Comparison of ENCODE assay signal across 21 cellular contexts in the genomic region with DNA sequence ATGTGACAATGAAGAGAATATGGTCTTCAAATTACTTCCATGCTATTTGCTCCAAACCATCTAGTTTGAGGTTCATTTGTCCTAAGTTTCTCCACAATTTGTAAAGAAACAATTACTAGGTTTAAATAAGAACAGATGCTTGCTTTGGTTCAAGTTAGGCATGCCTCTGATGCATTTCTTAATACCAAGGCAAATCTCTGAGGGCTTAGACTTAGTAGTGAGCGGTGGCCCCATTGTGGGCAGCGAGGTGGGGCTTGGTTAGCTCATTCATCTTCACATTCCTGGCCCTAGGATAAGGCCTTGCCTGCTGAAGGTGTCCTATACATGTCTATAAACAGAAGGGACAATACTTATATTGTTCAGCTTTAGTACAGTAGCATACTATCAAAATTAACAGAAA. TPM values are rescaled to one million over a fixed set of nuclear protein-coding genes. Genes with fewer than 3 reads are reported as not detected.
DNase-seq lines count a peak whose midpoint lies in the region; ATAC-seq, FAIRE-seq and TF ChIP-seq lines count a peak whose summit lies in the region.
"Had no signal": no experiment of that assay in that cellular context is flagged by ENCODE, and none has a peak within 500 bp of the region (broad histone marks: within the 10 kb centered on the region; RNA-seq: fewer than 3 reads in every experiment).

No MANE protein-coding gene starts in this region.

- H3K9me3 ChIP-seq in PC-3 (ENCODE audit: low read length) (no peaks in the 10 kb centered on the region), astrocyte (ENCODE audit: insufficient read depth, low read depth, low read length) (no peaks in the 10 kb centered on the region)
- H3K9me3 ChIP-seq: BE2C, SJCRH30 had no signal

- H3K4me1 Mint-ChIP-seq in astrocyte (ENCODE audit: low read depth, unreplicated experiment): peaks cover 4% of the 10 kb centered on the region

- peaks cover 2% of the 10 kb centered on the region; the same call in 1 of the 2 replicates for H3K36me3 ChIP-seq in PC-3 (ENCODE audit: low read depth, low read length)
- H3K36me3 ChIP-seq in astrocyte (ENCODE audit: insufficient read depth, low read length): peaks cover 15% of the 10 kb centered on the region
- H3K36me3 ChIP-seq: BE2C had no signal

- H4K20me1 ChIP-seq in PC-3 (ENCODE audit: low read length): no peaks in the 10 kb centered on the region
- H4K20me1 ChIP-seq in astrocyte (ENCODE audit: insufficient read depth, low read length): no peaks in the 10 kb centered on the region

- TF ChIP-seq CTCF in AG09319 (IDR thresholded peaks at IDR 0.05; ENCODE audit: low read depth, low read length) (no peak), PC-3 (conservative IDR thresholded peaks at IDR 0.05; ENCODE audit: low read depth, low read length) (no peak), astrocyte (IDR thresholded peaks at IDR 0.05; ENCODE audit: insufficient read depth, low read depth, low read length) (no peak), foreskin fibroblast (IDR thresholded peaks at IDR 0.05; ENCODE audit: low read depth, low read length) (no peak)

- no peak overlapping the region for H3K4me3 ChIP-seq in PC-3 (ENCODE audit: low read length)
- H3K4me3 ChIP-seq in astrocyte (ENCODE audit: insufficient read depth, low read depth, low read length): no peak overlapping the region
- H3K4me3 ChIP-seq in foreskin fibroblast (ENCODE audit: low read depth in 1 of 2, low read length in 2 of 2): no peak overlapping the region
- H3K4me3 ChIP-seq: GM23338, K562, SJCRH30 had no signal

- H3K4me1 ChIP-seq in PC-3 (ENCODE audit: insufficient read depth, low read length) (peaks cover 4% of the 10 kb centered on the region; the same call in 1 of the 2 replicates), astrocyte (ENCODE audit: insufficient read depth, low read length) (peaks cover 7% of the 10 kb centered on the region)
- H3K4me1 ChIP-seq: BE2C had no signal

- DNase-seq in AG09319 (ENCODE audit: extremely low read depth, low read depth) (peak; percentile 38), PC-3 (no peak), astrocyte (ENCODE audit: low read depth) (peak; percentile 25), foreskin fibroblast (peak; percentile 21 to 61), NCI-H2227 (lab: John Stamatoyannopoulos, UW; ENCODE audit: unreplicated experiment) (no peak), NCI-H2171 treated with DMSO at 0.1 percent for 48 hours (lab: John Stamatoyannopoulos, UW) (no peak)
- DNase-seq: BE2C; Calu3; CD4-positive, alpha-beta T cell; MV-4-11; NCI-H1417 treated with DMSO at 0.1 percent for 48 hours; NCI-H2029; NCI-H2171; NCI-H748 treated with DMSO at 0.1 percent for 48 hours; OCI-M1 had no signal

- POLR2A ChIA-PET in PC-3 (lab: Charles Lee; ENCODE audit: unreplicated experiment): interaction anchor here (0.6 kb wide), 1 partner anchor 125 kb away, joined by 3 read pairs; no protein-coding TSS in a partner anchor

- FAIRE-seq in astrocyte (lab: Jason Lieb, UNC): no peak
- FAIRE-seq: GM18507, K562 had no signal

- ATAC-seq in PC-3 (peak; percentile 18; the same call in 1 of the 2 replicates), GM19351 (IDR thresholded peaks at IDR 0.05; ENCODE audit: unreplicated experiment) (no peak), GM18498 (IDR thresholded peaks at IDR 0.05; ENCODE audit: unreplicated experiment) (no peak)
- ATAC-seq: GM23338, K562 had no signal

- H3K27me3 ChIP-seq in PC-3 (ENCODE audit: low read length): no peaks in the 10 kb centered on the region
- no peaks in the 10 kb centered on the region for H3K27me3 ChIP-seq in astrocyte (ENCODE audit: insufficient read depth, low read length)
- H3K27me3 ChIP-seq: BE2C, SJCRH30 had no signal

- H3K9me3 Mint-ChIP-seq in astrocyte (ENCODE audit: unreplicated experiment): no peaks in the 10 kb centered on the region
- H3K9me3 Mint-ChIP-seq: CD4-positive, alpha-beta T cell; GM23338 had no signal

- H3F3A ChIP-seq in PC-3 (ENCODE audit: low read length, unreplicated experiment): no peaks in the 10 kb centered on the region

- H3K9me2 ChIP-seq in PC-3 (replicated peaks; ENCODE audit: low read length): no peaks in the 10 kb centered on the region

- BruUV-seq in PC-3 (replicated peaks; lab: Mats Ljungman, UMichigan): no TSS peak

- no peaks in the 10 kb centered on the region for H3K36me3 Mint-ChIP-seq in astrocyte (ENCODE audit: low read depth, unreplicated experiment)

- H2AFZ ChIP-seq in PC-3 (ENCODE audit: low read length) (no peak overlapping the region), astrocyte (ENCODE audit: low read depth, low read length) (no peak overlapping the region)
- H2AFZ ChIP-seq: GM23338 had no signal

- CTCF ChIA-PET in PC-3 (lab: Charles Lee): interaction anchor here (0.5 kb wide), 1 partner anchor 231 kb away, joined by 8 read pairs; the partner anchor contains the start of gene NUB1

- no peak overlapping the region for H3K4me3 Mint-ChIP-seq in astrocyte (ENCODE audit: unreplicated experiment)
- H3K4me3 Mint-ChIP-seq: CD4-positive, alpha-beta T cell; GM23338 had no signal

- H3K27me3 Mint-ChIP-seq in astrocyte (ENCODE audit: low read depth, unreplicated experiment): no peaks in the 10 kb centered on the region
- H3K27me3 Mint-ChIP-seq: CD4-positive, alpha-beta T cell had no signal

- H3K27ac ChIP-seq in PC-3 (ENCODE audit: low read length) (no peak overlapping the region), astrocyte (ENCODE audit: low read depth, low read length) (peak overlapping the region; percentile 3)
- H3K27ac ChIP-seq: SJCRH30 had no signal

- H3K9ac ChIP-seq in PC-3 (ENCODE audit: low read length) (no peak overlapping the region), astrocyte (ENCODE audit: low read length) (no peak overlapping the region)

- H3K27ac Mint-ChIP-seq in astrocyte (ENCODE audit: unreplicated experiment): no peak overlapping the region
- H3K27ac Mint-ChIP-seq: CD4-positive, alpha-beta T cell; GM23338 had no signal

- intact Hi-C loops in PC-3 (cut with micrococcal nuclease): loop anchor here (5.0 kb wide), 1 partner anchor 50 kb away; no protein-coding TSS in a partner anchor

- H3K4me2 ChIP-seq in PC-3 (ENCODE audit: low read length): no peak overlapping the region
- H3K4me2 ChIP-seq in astrocyte (ENCODE audit: low read length): no peak overlapping the region
- H3K4me2 ChIP-seq: GM23338 had no signal

- H3K79me2 ChIP-seq in PC-3 (ENCODE audit: low read length) (no peaks in the 10 kb centered on the region), astrocyte (ENCODE audit: insufficient read depth, low read length) (peaks cover 3% of the 10 kb centered on the region)

RNA-seq across cellular contexts. Expression of gene RHEB, which starts 52.4 kb away (rescaled TPM):
- total RNA-seq in PC-3 (2014; rRNA removed): 87.0 and 99.3 TPM in 2 replicates
- total RNA-seq in astrocyte: 131 and 143 TPM in 2 replicates

Comparison
In these comparisons a context has a peak if more than half of its experiments do, and no peak if none do; other contexts are left out.
1. DNase-seq: peak in AG09319 (single experiment), astrocyte (single experiment) and foreskin fibroblast (2 of 2); none in PC-3 (single experiment), NCI-H2227 (single experiment) and NCI-H2171 treated with DMSO at 0.1 percent for 48 hours (single experiment).